ENCODE assay signal across 19 cellular contexts in genomic region chr7:44396498-44396897, GRCh38.
"Had no signal": no experiment of that assay in that cellular context is flagged by ENCODE, and none has a peak within 500 bp of the region (broad histone marks: within the 10 kb centered on the region; RNA-seq: fewer than 3 reads in every experiment).

No MANE protein-coding gene starts in this region.

- H3K27ac ChIP-seq: esophagus squamous epithelium, left lung, ovary, right lobe of liver, suprapubic skin, transverse colon, upper lobe of right lung, uterus had no signal

- H3K9me3 Mint-ChIP-seq: dendritic cell treated with granulocyte-macrophage colony-stimulating factor and Interleukin-4, amounts not matched to agents 40 ng/mL and 50 ng/mL, for 4 days; nephron; stimulated activated naive CD8-positive, alpha-beta T cell treated with anti-CD3 and anti-CD28 coated beads, Interleukin-15, amount 100 ng/mL, for 72 hours had no signal

- H3K4me1 Mint-ChIP-seq: stimulated activated naive CD8-positive, alpha-beta T cell treated with anti-CD3 and anti-CD28 coated beads, Interleukin-15, amount 100 ng/mL, for 72 hours had no signal

- DNase-seq: effector CD8-positive, alpha-beta T cell; esophagus squamous epithelium; midbrain; naive thymus-derived CD4-positive, alpha-beta T cell; nucleus accumbens; ovary; small intestine; stimulated activated CD4-positive, alpha-beta T cell treated with anti-CD3 and anti-CD28 coated beads, Interleukin-15, amount 100 ng/mL, for 24 hours; stimulated activated CD4-positive, alpha-beta T cell treated with anti-CD3 and anti-CD28 coated beads, Interleukin-2, amount 100 ng/mL, for 48 hours; stimulated activated naive CD4-positive, alpha-beta T cell; stimulated activated naive CD8-positive, alpha-beta T cell treated with anti-CD3 and anti-CD28 coated beads, Interleukin-15, amount 100 ng/mL, for 72 hours; transverse colon; upper lobe of right lung; uterus had no signal

- H3K9me3 ChIP-seq: esophagus squamous epithelium, left lung, ovary, right lobe of liver, suprapubic skin, transverse colon, upper lobe of right lung, uterus had no signal

- H3K4me3 ChIP-seq: esophagus squamous epithelium, left lung, ovary, right lobe of liver, suprapubic skin, transverse colon, upper lobe of right lung, uterus had no signal

- H3K4me3 Mint-ChIP-seq: dendritic cell treated with granulocyte-macrophage colony-stimulating factor and Interleukin-4, amounts not matched to agents 40 ng/mL and 50 ng/mL, for 4 days; naive thymus-derived CD4-positive, alpha-beta T cell; nephron; stimulated activated naive CD8-positive, alpha-beta T cell treated with anti-CD3 and anti-CD28 coated beads, Interleukin-15, amount 100 ng/mL, for 72 hours had no signal

- H3K36me3 ChIP-seq: ovary, uterus had no signal

- H3K4me1 ChIP-seq: right lobe of liver, suprapubic skin, transverse colon had no signal

- H3K27me3 ChIP-seq: esophagus squamous epithelium, left lung, ovary, right lobe of liver, suprapubic skin, transverse colon, upper lobe of right lung, uterus had no signal

- H3K27ac Mint-ChIP-seq: dendritic cell treated with granulocyte-macrophage colony-stimulating factor and Interleukin-4, amounts not matched to agents 40 ng/mL and 50 ng/mL, for 4 days; stimulated activated naive CD8-positive, alpha-beta T cell treated with anti-CD3 and anti-CD28 coated beads, Interleukin-15, amount 100 ng/mL, for 72 hours had no signal

- H3K27me3 Mint-ChIP-seq: dendritic cell treated with granulocyte-macrophage colony-stimulating factor and Interleukin-4, amounts not matched to agents 40 ng/mL and 50 ng/mL, for 4 days; naive thymus-derived CD4-positive, alpha-beta T cell; stimulated activated naive CD8-positive, alpha-beta T cell treated with anti-CD3 and anti-CD28 coated beads, Interleukin-15, amount 100 ng/mL, for 72 hours had no signal
